Comparison of ENCODE assay signal across 19 cellular contexts in genomic region chr2:220293966-220294365, GRCh38.
"Had no signal": no experiment of that assay in that cellular context is flagged by ENCODE, and none has a peak within 500 bp of the region (broad histone marks: within the 10 kb centered on the region; RNA-seq: fewer than 3 reads in every experiment).

No MANE protein-coding gene starts in this region.

- H3K36me3 ChIP-seq: MG63, Peyer's patch, SJSA1 had no signal

- DNase-seq: Kasumi-1, MG63, NCI-H1092, NCI-H1436, NCI-H187 treated with DMSO at 0.1 percent for 48 hours, NCI-H2081, NCI-H2107, NCI-H2227 treated with DMSO at 0.1 percent for 48 hours, NCI-H524 treated with DMSO at 0.1 percent for 48 hours, NCI-H69, NCI-H774, Peyer's patch, Right ventricle myocardium superior, SIG-M5 had no signal

- H3K36me3 Mint-ChIP-seq: IgD-negative memory B cell had no signal

- H3K27ac ChIP-seq: KMS-11, Peyer's patch, SJSA1, SK-N-MC had no signal

- ATAC-seq: K562 had no signal

- H3K4me1 Mint-ChIP-seq: IgD-negative memory B cell had no signal

- H3K9me3 ChIP-seq: MG63, Peyer's patch, SJSA1 had no signal

- H3K27ac Mint-ChIP-seq: IgD-negative memory B cell had no signal

- H3K4me1 ChIP-seq: Peyer's patch, SJSA1 had no signal

- H3K27me3 Mint-ChIP-seq: IgD-negative memory B cell had no signal

- H3K27me3 ChIP-seq: MG63, Peyer's patch, SJSA1 had no signal

- H3K4me3 ChIP-seq: K562, MG63, Peyer's patch, SJSA1, SK-N-MC had no signal

- H3K4me3 Mint-ChIP-seq: IgD-negative memory B cell had no signal
